In the genomic region with DNA sequence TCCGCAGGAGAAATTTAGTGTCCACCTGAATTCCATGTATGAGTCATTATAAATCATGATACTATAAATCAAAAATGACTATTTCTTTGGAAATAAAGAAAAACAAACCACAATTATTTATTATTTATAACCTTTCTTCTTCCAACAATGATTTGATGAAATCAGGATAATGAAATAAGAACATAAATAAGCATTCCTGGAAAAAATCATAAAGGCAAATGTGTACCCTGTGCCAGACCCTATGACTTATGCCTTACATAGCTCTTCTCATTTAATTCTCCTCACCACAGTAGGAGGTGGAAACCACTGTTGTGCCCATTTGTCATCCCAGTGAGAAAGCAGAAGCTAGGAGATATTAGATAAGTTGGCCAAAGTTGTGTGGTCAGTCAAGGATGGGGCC, we compare ENCODE assay signal across 23 cellular contexts.
DNase-seq lines count a peak whose midpoint lies in the region; ATAC-seq, FAIRE-seq and TF ChIP-seq lines count a peak whose summit lies in the region.
"Had no signal": no experiment of that assay in that cellular context is flagged by ENCODE, and none has a peak within 500 bp of the region (broad histone marks: within the 10 kb centered on the region; RNA-seq: fewer than 3 reads in every experiment).

No MANE protein-coding gene starts in this region.

- ATAC-seq in PC-3, result peak; percentile 72
- ATAC-seq: GM23338 had no signal

- no peak overlapping the region for H3K4ac ChIP-seq in mesenchymal stem cell (ENCODE audit: low read depth in 1 of 2, low read length in 2 of 2)

- H3K79me1 ChIP-seq in mesenchymal stem cell (replicated peaks; ENCODE audit: low read length, poor library complexity, severe bottlenecking), result peaks cover 9% of the 10 kb centered on the region

- H3K27me3 ChIP-seq in PC-3 (ENCODE audit: low read length) (no peaks in the 10 kb centered on the region), endothelial cell of umbilical vein (ENCODE audit: control insufficient read depth in 2 of 2, insufficient read depth in 2 of 2, low read length in 2 of 2) (no peaks in the 10 kb centered on the region), mesenchymal stem cell (ENCODE audit: control insufficient read depth in 1 of 2, insufficient read depth in 1 of 2, low read length in 2 of 2) (no peaks in the 10 kb centered on the region), SJCRH30 (no peaks in the 10 kb centered on the region)
- H3K27me3 ChIP-seq: BE2C had no signal

- no peak overlapping the region for H4K8ac ChIP-seq in mesenchymal stem cell (ENCODE audit: low read length)

- H2AFZ ChIP-seq in PC-3 (ENCODE audit: low read length) (no peak overlapping the region), endothelial cell of umbilical vein (ENCODE audit: low read depth, low read length) (no peak overlapping the region), mesenchymal stem cell (ENCODE audit: low read depth, low read length) (no peak overlapping the region)
- H2AFZ ChIP-seq: GM23338 had no signal

- H3K9ac ChIP-seq in PC-3 (ENCODE audit: low read length), result no peak overlapping the region
- H3K9ac ChIP-seq in endothelial cell of umbilical vein (replicated peaks; ENCODE audit: extremely low read depth, insufficient read depth, low read length), result no peak overlapping the region
- no peak overlapping the region for H3K9ac ChIP-seq in mesenchymal stem cell (ENCODE audit: low read length)

- CTCF ChIA-PET in PC-3 (lab: Charles Lee) (no interaction called here), endothelial cell of umbilical vein (lab: Charles Lee) (no interaction called here)

- no peak overlapping the region for H2BK15ac ChIP-seq in mesenchymal stem cell (ENCODE audit: low read depth, poor library complexity, severe bottlenecking)

- no peak overlapping the region for H3K14ac ChIP-seq in mesenchymal stem cell (ENCODE audit: low read length in 2 of 2)

- no peak overlapping the region for H2BK5ac ChIP-seq in mesenchymal stem cell (ENCODE audit: low read depth, low read length, poor library complexity, severe bottlenecking)

- H3K36me3 ChIP-seq in PC-3 (ENCODE audit: low read depth, low read length) (no peaks in the 10 kb centered on the region), endothelial cell of umbilical vein (ENCODE audit: control insufficient read depth in 2 of 2, extremely low read depth in 1 of 2, insufficient read depth in 2 of 2, low read length in 2 of 2) (peaks cover 0 to 7% of the 10 kb centered on the region in 2 experiments), mesenchymal stem cell (ENCODE audit: control insufficient read depth in 1 of 2, insufficient read depth in 2 of 2, low read depth in 1 of 2, low read length in 2 of 2) (peaks cover 0 to 8% of the 10 kb centered on the region in 2 experiments), SJCRH30 (no peaks in the 10 kb centered on the region)
- H3K36me3 ChIP-seq: BE2C had no signal

- H2BK12ac ChIP-seq in mesenchymal stem cell (ENCODE audit: low read length in 2 of 2), result no peak overlapping the region

- no peak overlapping the region for H2BK120ac ChIP-seq in mesenchymal stem cell (ENCODE audit: low read depth, low read length)

- H3K27ac ChIP-seq in PC-3 (ENCODE audit: low read length) (peak overlapping the region; percentile 32), endothelial cell of umbilical vein (ENCODE audit: insufficient read depth, low read depth, low read length) (no peak overlapping the region), mesenchymal stem cell (ENCODE audit: low read length, poor library complexity, severe bottlenecking) (no peak overlapping the region), SJCRH30 (no peak overlapping the region)

- dilution Hi-C loops in endothelial cell of umbilical vein (cut with MboI; ENCODE audit: extremely low pct_ligation_motif_present, low sequenced_read_pairs), result no loop called here

- H3K23ac ChIP-seq in mesenchymal stem cell (ENCODE audit: low read length in 2 of 2), result no peak overlapping the region

- H3K4me1 ChIP-seq in PC-3 (ENCODE audit: insufficient read depth, low read length) (peaks cover 20% of the 10 kb centered on the region), endothelial cell of umbilical vein (ENCODE audit: control insufficient read depth, extremely low read depth, insufficient read depth, low read length) (no peaks in the 10 kb centered on the region), mesenchymal stem cell (ENCODE audit: control insufficient read depth, insufficient read depth, low read depth, low read length) (no peaks in the 10 kb centered on the region), SJCRH30 (no peaks in the 10 kb centered on the region)
- H3K4me1 ChIP-seq: BE2C had no signal

- H3K4me2 ChIP-seq in PC-3 (ENCODE audit: low read length), result no peak overlapping the region
- H3K4me2 ChIP-seq in endothelial cell of umbilical vein (ENCODE audit: insufficient read depth, low read length), result no peak overlapping the region
- no peak overlapping the region for H3K4me2 ChIP-seq in mesenchymal stem cell (ENCODE audit: low read length, poor library complexity, severe bottlenecking)
- H3K4me2 ChIP-seq: GM23338 had no signal

- no peaks in the 10 kb centered on the region for H3K79me2 ChIP-seq in PC-3 (ENCODE audit: low read length)
- H3K79me2 ChIP-seq in endothelial cell of umbilical vein (ENCODE audit: control insufficient read depth, insufficient read depth, low read length), result peaks cover 12% of the 10 kb centered on the region

- no peak overlapping the region for H4K91ac ChIP-seq in mesenchymal stem cell (ENCODE audit: low read length)

- no peak overlapping the region for H3K4me3 ChIP-seq in PC-3 (ENCODE audit: low read length)
- no peak overlapping the region for H3K4me3 ChIP-seq in endothelial cell of umbilical vein (replicated peaks in 1 of 3; ENCODE audit: insufficient read depth in 1 of 3, low read depth in 1 of 3, low read length in 3 of 3)
- no peak overlapping the region for H3K4me3 ChIP-seq in mesenchymal stem cell (ENCODE audit: insufficient read depth in 1 of 2, low read depth in 1 of 2, low read length in 2 of 2)
- no peak overlapping the region for H3K4me3 ChIP-seq in SJCRH30
- H3K4me3 ChIP-seq: GM23338 had no signal

- no peak overlapping the region for H3K18ac ChIP-seq in mesenchymal stem cell (ENCODE audit: low read depth in 1 of 2, low read length in 2 of 2)

- no peak overlapping the region for H2AK5ac ChIP-seq in mesenchymal stem cell (ENCODE audit: low read length, severe bottlenecking)

- peak; percentile 59 for FAIRE-seq in endothelial cell of umbilical vein (lab: Jason Lieb, UNC)
- FAIRE-seq: A204.1, G401.6, GM12891, H54 had no signal

- intact Hi-C loops in PC-3 (cut with micrococcal nuclease) (no loop called here), endothelial cell of umbilical vein (cut with micrococcal nuclease) (no loop called here)

- H3K9me2 ChIP-seq in PC-3 (replicated peaks; ENCODE audit: low read length), result no peaks in the 10 kb centered on the region

- TF ChIP-seq CTCF in PC-3 (conservative IDR thresholded peaks at IDR 0.05; ENCODE audit: low read depth, low read length), result no peak
- TF ChIP-seq CTCF in endothelial cell of umbilical vein (IDR thresholded peaks at IDR 0.05; ENCODE audit: extremely low read depth in 1 of 2, insufficient read depth in 1 of 2, low read depth in 1 of 2, low read length in 2 of 2), result no peak

- DNase-seq in ELR (ENCODE audit: low read depth) (peak; percentile 3), PC-3 (peak; percentile 48), amniotic epithelial cell (ENCODE audit: low read depth) (peak; percentile 34), endothelial cell of umbilical vein (ENCODE audit: low read depth, low spot score) (no peak), mesenchymal stem cell (no peak), SJCRH30 (no peak), MV-4-11 (lab: John Stamatoyannopoulos, UW) (no peak)
- DNase-seq: ACHN; BE2C; C1 segment of cervical spinal cord; CD4-positive, CD25-positive, alpha-beta regulatory T cell; CD8-positive, alpha-beta memory T cell; COR-L47; DMS 273 treated with DMSO at 0.1 percent for 48 hours; DMS53; DND-41; EL; HCEC 1CT had no signal

- BruUV-seq in PC-3 (replicated peaks; lab: Mats Ljungman, UMichigan), result no TSS peak
- BruUV-seq in endothelial cell of umbilical vein (replicated peaks; lab: Mats Ljungman, UMichigan), result no TSS peak

- H3K9me3 ChIP-seq in PC-3 (ENCODE audit: low read length) (no peaks in the 10 kb centered on the region), endothelial cell of umbilical vein (replicated peaks; ENCODE audit: control insufficient read depth, insufficient read depth, low read length) (no peaks in the 10 kb centered on the region), mesenchymal stem cell (ENCODE audit: control insufficient read depth, low read length) (no peaks in the 10 kb centered on the region), SJCRH30 (replicated peaks) (no peaks in the 10 kb centered on the region)
- H3K9me3 ChIP-seq: BE2C had no signal

- TF ChIP-seq POLR2A in endothelial cell of umbilical vein (IDR thresholded peaks at IDR 0.05; ENCODE audit: low read depth, low read length), result no peak

- H4K20me1 ChIP-seq in PC-3 (ENCODE audit: low read length), result no peaks in the 10 kb centered on the region
- peaks cover 3% of the 10 kb centered on the region for H4K20me1 ChIP-seq in endothelial cell of umbilical vein (replicated peaks; ENCODE audit: control insufficient read depth, extremely low read depth, insufficient read depth, low read length)

- POLR2A ChIA-PET in PC-3 (lab: Charles Lee; ENCODE audit: unreplicated experiment) (interaction anchor here (0.6 kb wide), 2 partner anchors 154 to 248 kb away, joined by 3 to 4 read pairs; no protein-coding TSS in a partner anchor), endothelial cell of umbilical vein (lab: Charles Lee) (no interaction called here)

- WGBS in mesenchymal stem cell, result no CpG with 5 or more reads among the region's 1 CpG

- no peaks in the 10 kb centered on the region for H3K9me1 ChIP-seq in endothelial cell of umbilical vein (replicated peaks; ENCODE audit: control insufficient read depth, extremely low read depth, insufficient read depth, low read length)

- H3F3A ChIP-seq in PC-3 (ENCODE audit: low read length, unreplicated experiment), result no peaks in the 10 kb centered on the region

TF ChIP-seq in endothelial cell of umbilical vein, 7 proteins besides CTCF, POLR2A, EP300 and RAD21:
- TF ChIP-seq JUN (IDR thresholded peaks at IDR 0.05; ENCODE audit: borderline replicate concordance, insufficient read depth, insufficient read length, low read depth) (no peak), FOS (IDR thresholded peaks at IDR 0.05; ENCODE audit: borderline replicate concordance, insufficient read depth, low read length) (no peak), POLR2AphosphoS5 (IDR thresholded peaks at IDR 0.05; ENCODE audit: insufficient read depth, low read depth, low read length) (no peak), MYC (IDR thresholded peaks at IDR 0.05; ENCODE audit: low read depth, low read length) (no peak), EZH2 (IDR thresholded peaks at IDR 0.05; ENCODE audit: borderline replicate concordance, low read depth, low read length, severe bottlenecking) (no peak), GATA2 (IDR thresholded peaks at IDR 0.05; ENCODE audit: insufficient read depth, insufficient read length, low read depth, low read length) (no peak)
- TF ChIP-seq, protein P1, sequence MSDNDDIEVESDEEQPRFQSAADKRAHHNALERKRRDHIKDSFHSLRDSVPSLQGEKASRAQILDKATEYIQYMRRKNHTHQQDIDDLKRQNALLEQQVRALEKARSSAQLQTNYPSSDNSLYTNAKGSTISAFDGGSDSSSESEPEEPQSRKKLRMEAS (IDR thresholded peaks at IDR 0.05; ENCODE audit: insufficient read depth, insufficient read length), result no peak

Comparison
In these comparisons a context has a peak if more than half of its experiments do, and no peak if none do; other contexts are left out.
1. DNase-seq: peak in ELR (single experiment), PC-3 (single experiment) and amniotic epithelial cell (single experiment); none in endothelial cell of umbilical vein (single experiment), mesenchymal stem cell (single experiment), SJCRH30 (0 of 2) and MV-4-11 (single experiment).